In genomic region chr12:90290980-90291975, GRCh38 we compare ENCODE assay signal across 2 cellular contexts.
TF ChIP-seq lines count a peak whose summit lies in the region.

No MANE protein-coding gene starts in this region.

TF ChIP-seq in WTC11, 78 proteins besides CTCF, POLR2A, EP300 and RAD21:
- TF ChIP-seq SOX15 (CRISPR knock-in tag; IDR thresholded peaks at IDR 0.05) (no peak), ZBTB21 (CRISPR knock-in tag; IDR thresholded peaks at IDR 0.05; ENCODE audit: borderline replicate concordance) (no peak), OVOL2 (CRISPR knock-in tag; IDR thresholded peaks at IDR 0.05; ENCODE audit: borderline replicate concordance) (no peak), ZNF317 (CRISPR knock-in tag; IDR thresholded peaks at IDR 0.05; ENCODE audit: borderline replicate concordance, low read depth) (no peak), ZNF138 (CRISPR knock-in tag; conservative IDR thresholded peaks at IDR 0.05) (no peak), HMGA2 (CRISPR knock-in tag; IDR thresholded peaks at IDR 0.05) (no peak), JAZF1 (CRISPR knock-in tag; IDR thresholded peaks at IDR 0.05) (no peak), PRDM15 (CRISPR knock-in tag; IDR thresholded peaks at IDR 0.05) (no peak), PREB (CRISPR knock-in tag; IDR thresholded peaks at IDR 0.05; ENCODE audit: borderline replicate concordance) (no peak), USF2 (CRISPR knock-in tag; IDR thresholded peaks at IDR 0.05) (no peak), RORB (CRISPR knock-in tag; IDR thresholded peaks at IDR 0.05) (no peak), TEAD4 (CRISPR knock-in tag; IDR thresholded peaks at IDR 0.05) (no peak)

TF ChIP-seq in H1, 55 proteins besides CTCF, POLR2A, EP300 and RAD21:
- TF ChIP-seq CTBP2 (IDR thresholded peaks at IDR 0.05; ENCODE audit: borderline replicate concordance, insufficient read depth, insufficient read length, low read length): no peak
- no peak for TF ChIP-seq E2F6 (IDR thresholded peaks at IDR 0.05)
- no peak for TF ChIP-seq BRCA1 (IDR thresholded peaks at IDR 0.05; ENCODE audit: low read depth, low read length)
- TF ChIP-seq TBP (IDR thresholded peaks at IDR 0.05; ENCODE audit: low read depth, low read length): no peak
- no peak for TF ChIP-seq GTF2F1 (IDR thresholded peaks at IDR 0.05; ENCODE audit: borderline replicate concordance, low read depth, low read length)
- no peak for TF ChIP-seq TEAD4 (IDR thresholded peaks at IDR 0.05; ENCODE audit: low read depth, low read length)
- no peak for TF ChIP-seq MAX (IDR thresholded peaks at IDR 0.05)
